23 cellular contexts compared by ENCODE assay signal in the genomic region with DNA sequence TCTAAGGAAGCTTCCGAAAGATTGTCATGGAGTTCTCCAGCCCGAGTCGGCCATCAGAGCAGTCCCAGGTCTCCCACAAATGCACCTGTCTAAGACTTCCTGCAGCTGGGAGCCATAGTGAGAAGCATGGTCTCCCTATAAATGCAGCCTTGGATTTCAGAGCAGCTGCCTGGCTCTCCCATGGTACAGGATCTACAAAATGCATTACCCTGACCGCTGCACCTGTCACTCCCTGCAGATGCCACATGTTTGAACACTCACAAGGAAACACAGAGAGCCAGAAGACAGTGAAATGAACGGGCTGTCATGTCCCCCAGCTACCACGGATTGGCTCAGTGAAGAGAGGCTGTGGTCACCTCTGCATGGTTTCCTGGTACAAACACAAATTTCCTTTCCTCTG.
A peak's percentile ranks its signal among the peaks of the same experiment; 100 is the strongest.
DNase-seq lines count a peak whose midpoint lies in the region; ATAC-seq and TF ChIP-seq lines count a peak whose summit lies in the region.
"Had no signal": no experiment of that assay in that cellular context is flagged by ENCODE, and none has a peak within 500 bp of the region (broad histone marks: within the 10 kb centered on the region; RNA-seq: fewer than 3 reads in every experiment).

No MANE protein-coding gene starts in this region.

- peaks cover 10% of the 10 kb centered on the region for H3K4me1 Mint-ChIP-seq in WTC11

- no peak for ATAC-seq in HG02678 (IDR thresholded peaks at IDR 0.05; ENCODE audit: unreplicated experiment)
- no peak for ATAC-seq in WTC11
- ATAC-seq: K562, Right ventricle myocardium inferior had no signal

- no peak overlapping the region for H3K4me3 Mint-ChIP-seq in WTC11
- H3K4me3 Mint-ChIP-seq: CD4-positive, alpha-beta T cell had no signal

- H3K36me3 Mint-ChIP-seq in WTC11 = no peaks in the 10 kb centered on the region

- no peak for TF ChIP-seq CTCF in WTC11 (IDR thresholded peaks at IDR 0.05)

- peaks cover 5% of the 10 kb centered on the region; the same call in 1 of the 2 replicates for H3K9me3 Mint-ChIP-seq in WTC11
- H3K9me3 Mint-ChIP-seq: CD4-positive, alpha-beta T cell had no signal

- H3K27me3 Mint-ChIP-seq in WTC11 (ENCODE audit: low read depth) = no peaks in the 10 kb centered on the region

- CTCF ChIA-PET in WTC11 (lab: Charles Lee) = interaction anchor here (0.6 kb wide), 1 partner anchor 1134 kb away, joined by 3 read pairs; no protein-coding TSS in a partner anchor

- peak; percentile 19 for DNase-seq in DMS153 (lab: John Stamatoyannopoulos, UW)
- no peak for DNase-seq in DMS153 treated with DMSO at 0.1 percent for 48 hours (lab: John Stamatoyannopoulos, UW; ENCODE audit: unreplicated experiment)
- DNase-seq in NCI-H1105 (lab: John Stamatoyannopoulos, UW) = peak; percentile 34
- peak; percentile 39 for DNase-seq in NCI-H345 (lab: John Stamatoyannopoulos, UW)
- DNase-seq in SK-N-DZ (ENCODE audit: low spot score) = peak; percentile 53
- no peak for DNase-seq in HuH-7 (ENCODE audit: low spot score)
- no peak for DNase-seq in WTC11 (ENCODE audit: low spot score)
- DNase-seq: ACHN; CD4-positive, alpha-beta T cell; EL; GF-D8; H7; MG63; NCI-H1694; NCI-H2171; NCI-H446 treated with DMSO at 0.1 percent for 48 hours; NCI-H774; Peyer's patch; SK-N-SH; T-helper 2 cell had no signal

- POLR2A ChIA-PET in WTC11 (lab: Charles Lee) = no interaction called here

- H3K27ac Mint-ChIP-seq in WTC11 = no peak overlapping the region
- H3K27ac Mint-ChIP-seq: CD4-positive, alpha-beta T cell had no signal

TF ChIP-seq in WTC11, 78 proteins besides CTCF, POLR2A, EP300 and RAD21:
- TF ChIP-seq, protein P1, sequence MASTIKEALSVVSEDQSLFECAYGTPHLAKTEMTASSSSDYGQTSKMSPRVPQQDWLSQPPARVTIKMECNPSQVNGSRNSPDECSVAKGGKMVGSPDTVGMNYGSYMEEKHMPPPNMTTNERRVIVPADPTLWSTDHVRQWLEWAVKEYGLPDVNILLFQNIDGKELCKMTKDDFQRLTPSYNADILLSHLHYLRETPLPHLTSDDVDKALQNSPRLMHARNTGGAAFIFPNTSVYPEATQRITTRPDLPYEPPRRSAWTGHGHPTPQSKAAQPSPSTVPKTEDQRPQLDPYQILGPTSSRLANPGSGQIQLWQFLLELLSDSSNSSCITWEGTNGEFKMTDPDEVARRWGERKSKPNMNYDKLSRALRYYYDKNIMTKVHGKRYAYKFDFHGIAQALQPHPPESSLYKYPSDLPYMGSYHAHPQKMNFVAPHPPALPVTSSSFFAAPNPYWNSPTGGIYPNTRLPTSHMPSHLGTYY (CRISPR knock-in tag; IDR thresholded peaks at IDR 0.05) = no peak
- TF ChIP-seq CBFB (CRISPR knock-in tag; IDR thresholded peaks at IDR 0.05; ENCODE audit: low read depth) = no peak

Comparison
In these comparisons a context has a peak if more than half of its experiments do, and no peak if none do; other contexts are left out.
1. DNase-seq: peak in DMS153 (single experiment), NCI-H1105 (single experiment), NCI-H345 (single experiment) and SK-N-DZ (single experiment); none in DMS153 treated with DMSO at 0.1 percent for 48 hours (single experiment), HuH-7 (single experiment) and WTC11 (single experiment).